6 cellular contexts compared by ENCODE assay signal in genomic region chr9:129081388-129081889, GRCh38. TPM values are rescaled to one million over a fixed set of nuclear protein-coding genes. Genes with fewer than 3 reads are reported as not detected.
DNase-seq lines count a peak whose midpoint lies in the region; ATAC-seq, FAIRE-seq and TF ChIP-seq lines count a peak whose summit lies in the region.

No MANE protein-coding gene starts in this region.

- no peaks in the 10 kb centered on the region for H3K9me3 ChIP-seq in CD4-positive, alpha-beta T cell (ENCODE audit: control insufficient read depth, low read length)
- no peaks in the 10 kb centered on the region for H3K9me3 ChIP-seq in KOPT-K1 (ENCODE audit: insufficient read depth, low read length, poor library complexity, severe bottlenecking)

- no peaks in the 10 kb centered on the region for H3K27me3 ChIP-seq in CD4-positive, alpha-beta T cell (ENCODE audit: control insufficient read depth, insufficient read depth, low read length)

- peaks cover 7% of the 10 kb centered on the region for H3K36me3 Mint-ChIP-seq in CD4-positive, alpha-beta T cell (ENCODE audit: low read depth)

- DNase-seq in CD4-positive, alpha-beta T cell: no peak
- DNase-seq in epithelial cell of prostate (ENCODE audit: low read depth, low spot score) (no peak), NCI-H1436 (lab: John Stamatoyannopoulos, UW) (no peak), HTR-8/SVneo (ENCODE audit: insufficient read length, low spot score) (no peak)
- DNase-seq in stimulated activated CD4-positive, alpha-beta T cell treated with anti-CD3 and anti-CD28 coated beads, Interleukin-4, amount 100 ng/mL, for 1 hour: peak; percentile 23

- H3K4me3 Mint-ChIP-seq in CD4-positive, alpha-beta T cell: peak overlapping the region; percentile 96

- ATAC-seq in CD4-positive, alpha-beta T cell (ENCODE audit: poor library complexity): no peak

- peaks cover 29% of the 10 kb centered on the region for H3K4me1 Mint-ChIP-seq in CD4-positive, alpha-beta T cell (ENCODE audit: low read depth)

- H3K27ac Mint-ChIP-seq in CD4-positive, alpha-beta T cell: peak overlapping the region; percentile 81

- H3K36me3 ChIP-seq in KOPT-K1 (ENCODE audit: insufficient read depth, low read length): peaks cover 23% of the 10 kb centered on the region

- intact Hi-C loops in CD4-positive, alpha-beta T cell (cut with DNase I, micrococcal nuclease): loop anchor here (2.0 kb wide), 3 partner anchors 29 to 53 kb away; partner anchors contain the start of genes CRAT (in 1 of the 2), MIGA2 (in 1 of the 2), PTPA (in 1 of the 2) and SH3GLB2 (in 1 of the 2)

- TF ChIP-seq CTCF in CD4-positive, alpha-beta T cell (IDR thresholded peaks at IDR 0.05): no peak

- CTCF ChIA-PET in CD4-positive, alpha-beta T cell (lab: Charles Lee): interaction anchor here (0.6 to 1.6 kb wide), 2 partner anchors 50 to 121 kb away, joined by 3 to 4 read pairs; no protein-coding TSS in a partner anchor

- no peaks in the 10 kb centered on the region for H3K9me3 Mint-ChIP-seq in CD4-positive, alpha-beta T cell

- FAIRE-seq in HTR-8/SVneo (lab: Jason Lieb, UNC): no peak

- peak overlapping the region; percentile 57 for H3K27ac ChIP-seq in CD4-positive, alpha-beta T cell (ENCODE audit: low read depth, low read length)
- peak overlapping the region; percentile 70 for H3K27ac ChIP-seq in KOPT-K1 (ENCODE audit: low read depth, low read length, poor library complexity, severe bottlenecking)
- H3K27ac ChIP-seq in epithelial cell of prostate: peak overlapping the region; percentile 53

- H3K27me3 Mint-ChIP-seq in CD4-positive, alpha-beta T cell: no peaks in the 10 kb centered on the region

- POLR2A ChIA-PET in CD4-positive, alpha-beta T cell (lab: Charles Lee): interaction anchor here (0.8 to 2.4 kb wide), 9 partner anchors 9 to 543 kb away, joined by 3 to 25 read pairs (median 4); partner anchors contain the start of genes CRAT, MIGA2, PTPA and SH3GLB2

RNA-seq across cellular contexts. Expression of gene DOLPP1, which starts 0.5 kb away (rescaled TPM):
- 1 to 10 TPM; 2.7 to 3.6 TPM for total RNA-seq in CD4-positive, alpha-beta T cell

RNA-seq across cellular contexts. Expression of gene CRAT, which starts 29.2 kb away (rescaled TPM):
- 1 to 10 TPM; 7.1 to 9.4 TPM for total RNA-seq in CD4-positive, alpha-beta T cell

RNA-seq across cellular contexts. Expression of gene PTPA, which starts 29.8 kb away (rescaled TPM):
- total RNA-seq in CD4-positive, alpha-beta T cell: 10 to 100 TPM; 21.6 to 23.3 TPM

RNA-seq across cellular contexts. Expression of gene MIGA2, which starts 45.0 kb away (rescaled TPM):
- 10 to 100 TPM; 53.2 to 56.9 TPM for total RNA-seq in CD4-positive, alpha-beta T cell

RNA-seq across cellular contexts. Expression of gene SH3GLB2, which starts 53.3 kb away (rescaled TPM):
- 10 to 100 TPM; 65.6 to 69.1 TPM for total RNA-seq in CD4-positive, alpha-beta T cell
